In the genomic region with DNA sequence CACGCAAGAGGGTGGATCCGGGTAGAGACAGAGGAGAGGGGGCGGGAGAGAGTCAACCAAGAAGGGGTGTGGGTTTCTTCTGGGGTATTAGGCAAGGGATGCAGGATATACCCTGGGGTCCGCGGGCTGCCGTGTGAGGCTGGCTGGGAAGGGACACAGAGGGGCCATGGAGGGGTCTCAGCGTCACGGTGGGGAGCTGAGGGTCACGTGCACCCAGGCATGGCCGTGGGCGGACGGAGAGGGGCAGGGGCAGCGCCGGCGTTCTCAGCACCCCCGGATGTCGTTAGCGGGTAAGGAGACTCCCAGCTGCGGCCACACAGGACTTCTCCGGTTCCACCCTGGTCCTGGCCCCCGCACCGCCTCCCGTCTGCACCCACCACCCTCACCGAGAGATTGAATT, we compare ENCODE assay signal across 22 cellular contexts.
"Had no signal": no experiment of that assay in that cellular context is flagged by ENCODE, and none has a peak within 500 bp of the region (broad histone marks: within the 10 kb centered on the region; RNA-seq: fewer than 3 reads in every experiment).

No MANE protein-coding gene starts in this region.

- H3K4me3 ChIP-seq: cardiac muscle cell had no signal

- H3K4me1 Mint-ChIP-seq: activated CD4-positive, alpha-beta memory T cell treated with anti-CD3 and anti-CD28 coated beads, Interleukin-2, amount 10 ng/mL, durations not matched to agents 7 days and 5 days; activated naive CD4-positive, alpha-beta T cell treated with anti-CD3 and anti-CD28 coated beads, Interleukin-2, amount 10 ng/mL, durations not matched to agents 7 days and 5 days; activated naive CD8-positive, alpha-beta T cell treated with anti-CD3 and anti-CD28 coated beads for 36 hours had no signal

- H3K27ac Mint-ChIP-seq: activated CD4-positive, alpha-beta memory T cell treated with anti-CD3 and anti-CD28 coated beads, Interleukin-2, amount 10 ng/mL, durations not matched to agents 7 days and 5 days; activated naive CD4-positive, alpha-beta T cell treated with anti-CD3 and anti-CD28 coated beads, Interleukin-2, amount 10 ng/mL, durations not matched to agents 7 days and 5 days; activated naive CD8-positive, alpha-beta T cell treated with anti-CD3 and anti-CD28 coated beads for 36 hours; activated T-helper 2 cell treated with anti-CD3 and anti-CD28 coated beads, Interferon-gamma antibody, Interleukin-2, Interleukin-4, amounts not matched to agents 10 μg/mL and 5 μg/mL and 100 μg/mL, durations not matched to agents 14 hours and 24 hours and 36 hours had no signal

- H3K36me3 ChIP-seq: brain microvascular endothelial cell, cardiac muscle cell had no signal

- H3K27me3 ChIP-seq: cardiac muscle cell had no signal

- DNase-seq: activated CD4-positive, alpha-beta memory T cell treated with anti-CD3 and anti-CD28 coated beads, Interleukin-2, amount 10 ng/mL, durations not matched to agents 7 days and 5 days; activated CD4-positive, alpha-beta T cell treated with anti-CD3 and anti-CD28 coated beads, Interleukin-2, amount 50 U/mL, for 1 hour; activated CD4-positive, CD25-positive, alpha-beta regulatory T cell; activated gamma-delta T cell treated with Interleukin-2 at 50 U/mL for 16 hours; activated naive CD4-positive, alpha-beta T cell treated with anti-CD3 and anti-CD28 coated beads, Interleukin-2, amount 10 ng/mL, durations not matched to agents 7 days and 5 days; activated naive CD8-positive, alpha-beta T cell treated with anti-CD3 and anti-CD28 coated beads for 36 hours; activated T-cell treated with anti-CD3 and anti-CD28 coated beads for 4 hours; activated T-cell treated with anti-CD3 and anti-CD28 coated beads, Interleukin-2, amount 50 U/mL, for 48 hours; brain microvascular endothelial cell; cerebellar nuclear complex; KG1; NCI-H1092; NCI-H1417; NCI-H1930; NCI-H2107; NCI-H510A treated with DMSO at 0.1 percent for 48 hours; PC-3; SHP77 treated with DMSO at 0.1 percent for 48 hours; T-helper 1 cell had no signal

- H3K27ac ChIP-seq: brain microvascular endothelial cell, cardiac muscle cell, VCaP had no signal

- H3K4me3 Mint-ChIP-seq: activated CD4-positive, alpha-beta memory T cell treated with anti-CD3 and anti-CD28 coated beads, Interleukin-2, amount 10 ng/mL, durations not matched to agents 7 days and 5 days; activated naive CD4-positive, alpha-beta T cell treated with anti-CD3 and anti-CD28 coated beads, Interleukin-2, amount 10 ng/mL, durations not matched to agents 7 days and 5 days; activated naive CD8-positive, alpha-beta T cell treated with anti-CD3 and anti-CD28 coated beads for 36 hours had no signal

- H3K36me3 Mint-ChIP-seq: activated naive CD4-positive, alpha-beta T cell treated with anti-CD3 and anti-CD28 coated beads, Interleukin-2, amount 10 ng/mL, durations not matched to agents 7 days and 5 days; activated naive CD8-positive, alpha-beta T cell treated with anti-CD3 and anti-CD28 coated beads for 36 hours had no signal

- ATAC-seq: PC-3 had no signal
